In the genomic region with DNA sequence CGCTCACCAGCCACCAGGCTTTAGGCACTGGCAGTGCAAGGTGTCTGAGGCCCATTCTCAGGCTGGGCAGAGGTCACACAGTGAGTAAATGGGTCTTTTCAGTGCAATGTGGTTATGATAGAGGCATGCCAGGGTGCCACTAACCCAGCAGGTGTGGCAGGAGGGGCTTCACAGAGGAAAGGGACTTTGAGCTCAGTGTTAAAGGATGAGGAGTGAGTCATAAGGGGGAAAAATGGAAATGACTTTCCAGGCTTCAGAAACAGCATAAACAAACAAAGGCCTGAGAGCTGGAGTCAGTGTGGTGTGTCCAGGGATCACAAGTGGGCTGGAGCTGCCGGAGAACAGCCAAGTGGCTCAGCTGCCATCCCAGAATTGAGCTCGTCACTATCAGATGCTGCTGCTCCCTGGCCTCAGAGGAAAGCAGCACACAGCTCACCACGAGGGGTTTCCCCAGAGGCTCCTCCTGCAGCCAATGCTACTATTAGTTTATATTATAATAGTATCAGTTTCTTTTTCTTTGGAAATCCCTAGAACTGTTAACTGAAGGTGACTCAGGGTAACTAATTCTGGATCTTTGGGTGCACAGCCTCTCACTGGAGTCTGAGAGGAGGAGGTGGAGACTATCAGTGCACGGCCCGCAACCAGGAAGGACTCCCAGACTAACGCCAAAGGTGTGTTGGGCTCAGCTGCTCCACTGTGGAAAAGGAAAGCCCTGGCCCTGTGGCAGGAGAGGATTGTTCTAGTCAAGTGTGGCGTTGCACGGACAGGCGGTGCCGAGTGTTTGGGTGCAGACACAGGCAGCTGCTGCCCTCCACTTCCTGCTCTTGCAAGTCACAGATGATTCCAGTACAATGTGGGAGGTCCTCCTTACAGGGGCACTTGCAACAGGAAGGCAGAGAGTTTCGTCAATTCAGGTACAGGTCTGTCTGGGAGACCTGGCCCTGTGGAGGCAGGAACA, we compare ENCODE assay signal across 1 cellular context.
TF ChIP-seq lines count a peak whose summit lies in the region.

No MANE protein-coding gene starts in this region.

TF ChIP-seq in HepG2, 621 proteins besides CTCF, POLR2A, EP300 and RAD21 (continued from another document and continues in another):
- TF ChIP-seq, protein P1, sequence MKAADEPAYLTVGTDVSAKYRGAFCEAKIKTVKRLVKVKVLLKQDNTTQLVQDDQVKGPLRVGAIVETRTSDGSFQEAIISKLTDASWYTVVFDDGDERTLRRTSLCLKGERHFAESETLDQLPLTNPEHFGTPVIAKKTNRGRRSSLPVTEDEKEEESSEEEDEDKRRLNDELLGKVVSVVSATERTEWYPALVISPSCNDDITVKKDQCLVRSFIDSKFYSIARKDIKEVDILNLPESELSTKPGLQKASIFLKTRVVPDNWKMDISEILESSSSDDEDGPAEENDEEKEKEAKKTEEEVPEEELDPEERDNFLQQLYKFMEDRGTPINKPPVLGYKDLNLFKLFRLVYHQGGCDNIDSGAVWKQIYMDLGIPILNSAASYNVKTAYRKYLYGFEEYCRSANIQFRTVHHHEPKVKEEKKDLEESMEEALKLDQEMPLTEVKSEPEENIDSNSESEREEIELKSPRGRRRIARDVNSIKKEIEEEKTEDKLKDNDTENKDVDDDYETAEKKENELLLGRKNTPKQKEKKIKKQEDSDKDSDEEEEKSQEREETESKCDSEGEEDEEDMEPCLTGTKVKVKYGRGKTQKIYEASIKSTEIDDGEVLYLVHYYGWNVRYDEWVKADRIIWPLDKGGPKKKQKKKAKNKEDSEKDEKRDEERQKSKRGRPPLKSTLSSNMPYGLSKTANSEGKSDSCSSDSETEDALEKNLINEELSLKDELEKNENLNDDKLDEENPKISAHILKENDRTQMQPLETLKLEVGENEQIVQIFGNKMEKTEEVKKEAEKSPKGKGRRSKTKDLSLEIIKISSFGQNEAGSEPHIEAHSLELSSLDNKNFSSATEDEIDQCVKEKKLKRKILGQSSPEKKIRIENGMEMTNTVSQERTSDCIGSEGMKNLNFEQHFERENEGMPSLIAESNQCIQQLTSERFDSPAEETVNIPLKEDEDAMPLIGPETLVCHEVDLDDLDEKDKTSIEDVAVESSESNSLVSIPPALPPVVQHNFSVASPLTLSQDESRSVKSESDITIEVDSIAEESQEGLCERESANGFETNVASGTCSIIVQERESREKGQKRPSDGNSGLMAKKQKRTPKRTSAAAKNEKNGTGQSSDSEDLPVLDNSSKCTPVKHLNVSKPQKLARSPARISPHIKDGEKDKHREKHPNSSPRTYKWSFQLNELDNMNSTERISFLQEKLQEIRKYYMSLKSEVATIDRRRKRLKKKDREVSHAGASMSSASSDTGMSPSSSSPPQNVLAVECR (CRISPR knock-in tag; IDR thresholded peaks at IDR 0.05; ENCODE audit: borderline replicate concordance) = no peak
- TF ChIP-seq SOX13 (IDR thresholded peaks at IDR 0.05) = no peak
- peak in 1 of 2 experiments; percentile 66; a peak in 1 of 4 replicates for TF ChIP-seq SOX13 (CRISPR knock-in tag; conservative IDR thresholded peaks at IDR 0.05 in 1 of 2, IDR thresholded peaks at IDR 0.05 in 1 of 2)
- TF ChIP-seq, protein P2, sequence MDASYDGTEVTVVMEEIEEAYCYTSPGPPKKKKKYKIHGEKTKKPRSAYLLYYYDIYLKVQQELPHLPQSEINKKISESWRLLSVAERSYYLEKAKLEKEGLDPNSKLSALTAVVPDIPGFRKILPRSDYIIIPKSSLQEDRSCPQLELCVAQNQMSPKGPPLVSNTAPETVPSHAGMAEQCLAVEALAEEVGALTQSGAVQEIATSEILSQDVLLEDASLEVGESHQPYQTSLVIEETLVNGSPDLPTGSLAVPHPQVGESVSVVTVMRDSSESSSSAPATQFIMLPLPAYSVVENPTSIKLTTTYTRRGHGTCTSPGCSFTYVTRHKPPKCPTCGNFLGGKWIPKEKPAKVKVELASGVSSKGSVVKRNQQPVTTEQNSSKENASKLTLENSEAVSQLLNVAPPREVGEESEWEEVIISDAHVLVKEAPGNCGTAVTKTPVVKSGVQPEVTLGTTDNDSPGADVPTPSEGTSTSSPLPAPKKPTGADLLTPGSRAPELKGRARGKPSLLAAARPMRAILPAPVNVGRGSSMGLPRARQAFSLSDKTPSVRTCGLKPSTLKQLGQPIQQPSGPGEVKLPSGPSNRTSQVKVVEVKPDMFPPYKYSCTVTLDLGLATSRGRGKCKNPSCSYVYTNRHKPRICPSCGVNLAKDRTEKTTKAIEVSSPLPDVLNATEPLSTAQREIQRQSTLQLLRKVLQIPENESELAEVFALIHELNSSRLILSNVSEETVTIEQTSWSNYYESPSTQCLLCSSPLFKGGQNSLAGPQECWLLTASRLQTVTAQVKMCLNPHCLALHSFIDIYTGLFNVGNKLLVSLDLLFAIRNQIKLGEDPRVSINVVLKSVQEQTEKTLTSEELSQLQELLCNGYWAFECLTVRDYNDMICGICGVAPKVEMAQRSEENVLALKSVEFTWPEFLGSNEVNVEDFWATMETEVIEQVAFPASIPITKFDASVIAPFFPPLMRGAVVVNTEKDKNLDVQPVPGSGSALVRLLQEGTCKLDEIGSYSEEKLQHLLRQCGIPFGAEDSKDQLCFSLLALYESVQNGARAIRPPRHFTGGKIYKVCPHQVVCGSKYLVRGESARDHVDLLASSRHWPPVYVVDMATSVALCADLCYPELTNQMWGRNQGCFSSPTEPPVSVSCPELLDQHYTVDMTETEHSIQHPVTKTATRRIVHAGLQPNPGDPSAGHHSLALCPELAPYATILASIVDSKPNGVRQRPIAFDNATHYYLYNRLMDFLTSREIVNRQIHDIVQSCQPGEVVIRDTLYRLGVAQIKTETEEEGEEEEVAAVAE (CRISPR knock-in tag; IDR thresholded peaks at IDR 0.05; ENCODE audit: borderline replicate concordance) = no peak
- TF ChIP-seq, protein P3, sequence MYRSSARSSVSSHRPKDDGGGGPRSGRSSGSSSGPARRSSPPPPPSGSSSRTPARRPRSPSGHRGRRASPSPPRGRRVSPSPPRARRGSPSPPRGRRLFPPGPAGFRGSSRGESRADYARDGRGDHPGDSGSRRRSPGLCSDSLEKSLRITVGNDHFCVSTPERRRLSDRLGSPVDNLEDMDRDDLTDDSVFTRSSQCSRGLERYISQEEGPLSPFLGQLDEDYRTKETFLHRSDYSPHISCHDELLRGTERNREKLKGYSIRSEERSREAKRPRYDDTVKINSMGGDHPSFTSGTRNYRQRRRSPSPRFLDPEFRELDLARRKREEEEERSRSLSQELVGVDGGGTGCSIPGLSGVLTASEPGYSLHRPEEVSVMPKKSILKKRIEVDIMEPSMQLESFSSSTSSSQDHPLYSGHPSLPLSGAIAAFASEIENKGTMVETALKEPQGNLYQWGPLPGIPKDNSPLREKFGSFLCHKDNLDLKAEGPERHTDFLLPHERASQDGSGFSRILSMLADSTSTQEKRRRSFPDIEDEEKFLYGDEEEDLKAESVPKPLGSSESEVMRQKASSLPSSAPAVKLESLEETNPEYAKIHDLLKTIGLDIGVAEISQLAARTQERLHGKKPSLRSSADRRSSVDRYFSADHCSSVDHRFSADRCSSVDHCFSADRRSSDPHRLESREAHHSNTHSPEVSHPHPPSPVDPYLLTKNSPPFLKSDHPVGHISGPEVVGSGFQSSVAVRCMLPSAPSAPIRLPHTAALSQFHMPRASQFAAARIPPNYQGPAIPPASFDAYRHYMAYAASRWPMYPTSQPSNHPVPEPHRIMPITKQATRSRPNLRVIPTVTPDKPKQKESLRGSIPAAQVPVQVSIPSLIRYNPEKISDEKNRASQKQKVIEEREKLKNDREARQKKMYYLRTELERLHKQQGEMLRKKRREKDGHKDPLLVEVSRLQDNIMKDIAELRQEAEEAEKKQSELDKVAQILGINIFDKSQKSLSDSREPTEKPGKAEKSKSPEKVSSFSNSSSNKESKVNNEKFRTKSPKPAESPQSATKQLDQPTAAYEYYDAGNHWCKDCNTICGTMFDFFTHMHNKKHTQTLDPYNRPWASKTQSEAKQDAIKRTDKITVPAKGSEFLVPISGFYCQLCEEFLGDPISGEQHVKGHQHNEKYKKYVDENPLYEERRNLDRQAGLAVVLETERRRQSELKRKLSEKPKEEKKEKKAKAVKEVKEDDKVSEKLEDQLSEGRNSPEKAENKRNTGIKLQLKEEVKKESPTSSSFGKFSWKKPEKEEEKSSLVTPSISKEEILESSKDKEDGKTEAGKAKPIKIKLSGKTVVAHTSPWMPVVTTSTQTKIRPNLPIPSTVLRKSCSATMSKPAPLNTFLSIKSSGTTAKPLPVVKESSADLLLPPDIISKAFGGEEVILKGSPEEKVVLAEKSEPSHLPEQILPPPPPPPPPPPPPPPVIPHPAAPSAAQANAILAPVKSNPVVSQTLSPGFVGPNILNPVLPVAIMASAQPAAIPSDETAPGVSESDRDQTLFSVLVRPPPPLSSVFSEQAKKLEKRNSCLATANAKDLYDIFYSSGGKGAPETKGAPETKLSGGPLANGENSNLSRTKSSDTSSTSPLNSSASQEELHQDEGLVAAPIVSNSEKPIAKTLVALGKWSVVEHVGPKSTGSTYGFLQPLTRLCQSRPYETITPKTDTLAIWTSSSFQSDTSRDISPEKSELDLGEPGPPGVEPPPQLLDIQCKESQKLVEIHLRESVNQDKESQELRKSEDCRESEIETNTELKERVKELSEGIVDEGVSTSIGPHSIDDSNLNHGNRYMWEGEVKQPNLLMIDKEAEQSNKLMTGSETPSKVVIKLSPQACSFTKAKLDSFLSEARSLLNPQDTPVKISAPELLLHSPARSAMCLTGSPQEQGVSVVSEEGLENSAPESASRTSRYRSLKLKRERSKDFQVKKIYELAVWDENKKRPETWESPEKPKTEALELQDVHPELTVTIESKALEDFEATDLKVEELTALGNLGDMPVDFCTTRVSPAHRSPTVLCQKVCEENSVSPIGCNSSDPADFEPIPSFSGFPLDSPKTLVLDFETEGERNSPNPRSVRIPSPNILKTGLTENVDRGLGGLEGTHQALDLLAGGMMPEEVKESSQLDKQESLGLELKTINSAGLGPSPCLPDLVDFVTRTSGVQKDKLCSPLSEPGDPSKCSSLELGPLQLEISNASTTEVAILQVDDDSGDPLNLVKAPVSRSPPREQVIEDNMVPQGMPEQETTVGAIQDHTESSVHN (CRISPR knock-in tag; IDR thresholded peaks at IDR 0.05) = no peak
- no peak for TF ChIP-seq ATF1 (CRISPR knock-in tag; IDR thresholded peaks at IDR 0.05)
- no peak for TF ChIP-seq REPIN1 (CRISPR knock-in tag; IDR thresholded peaks at IDR 0.05; ENCODE audit: borderline replicate concordance, low read depth)
- TF ChIP-seq ZNF891 (CRISPR knock-in tag; IDR thresholded peaks at IDR 0.05) = no peak
- no peak for TF ChIP-seq SRSF4 (IDR thresholded peaks at IDR 0.05; ENCODE audit: low read depth, low read length, poor library complexity, severe bottlenecking)
- TF ChIP-seq ZBTB38 (CRISPR knock-in tag; IDR thresholded peaks at IDR 0.05) = peak; percentile 63
- no peak for TF ChIP-seq ZNF615 (CRISPR knock-in tag; IDR thresholded peaks at IDR 0.05; ENCODE audit: borderline replicate concordance)
- TF ChIP-seq, protein P4, sequence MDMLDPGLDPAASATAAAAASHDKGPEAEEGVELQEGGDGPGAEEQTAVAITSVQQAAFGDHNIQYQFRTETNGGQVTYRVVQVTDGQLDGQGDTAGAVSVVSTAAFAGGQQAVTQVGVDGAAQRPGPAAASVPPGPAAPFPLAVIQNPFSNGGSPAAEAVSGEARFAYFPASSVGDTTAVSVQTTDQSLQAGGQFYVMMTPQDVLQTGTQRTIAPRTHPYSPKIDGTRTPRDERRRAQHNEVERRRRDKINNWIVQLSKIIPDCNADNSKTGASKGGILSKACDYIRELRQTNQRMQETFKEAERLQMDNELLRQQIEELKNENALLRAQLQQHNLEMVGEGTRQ (IDR thresholded peaks at IDR 0.05; ENCODE audit: low read depth, low read length) = no peak
- TF ChIP-seq, protein P4 (CRISPR knock-in tag; IDR thresholded peaks at IDR 0.05; ENCODE audit: borderline replicate concordance) = no peak
- no peak for TF ChIP-seq CC2D1A (CRISPR knock-in tag; IDR thresholded peaks at IDR 0.05)
- TF ChIP-seq, protein P5, sequence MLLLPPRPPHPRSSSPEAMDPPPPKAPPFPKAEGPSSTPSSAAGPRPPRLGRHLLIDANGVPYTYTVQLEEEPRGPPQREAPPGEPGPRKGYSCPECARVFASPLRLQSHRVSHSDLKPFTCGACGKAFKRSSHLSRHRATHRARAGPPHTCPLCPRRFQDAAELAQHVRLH (CRISPR knock-in tag; IDR thresholded peaks at IDR 0.05; ENCODE audit: borderline replicate concordance, low read depth) = no peak
- TF ChIP-seq, protein P6, sequence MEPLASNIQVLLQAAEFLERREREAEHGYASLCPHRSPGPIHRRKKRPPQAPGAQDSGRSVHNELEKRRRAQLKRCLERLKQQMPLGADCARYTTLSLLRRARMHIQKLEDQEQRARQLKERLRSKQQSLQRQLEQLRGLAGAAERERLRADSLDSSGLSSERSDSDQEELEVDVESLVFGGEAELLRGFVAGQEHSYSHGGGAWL (CRISPR knock-in tag; IDR thresholded peaks at IDR 0.05) = no peak
- TF ChIP-seq RBM22 (optimal IDR thresholded peaks at IDR 0.05; ENCODE audit: low read length) = peak; percentile 86
- no peak for TF ChIP-seq PRMT3 (CRISPR knock-in tag; IDR thresholded peaks at IDR 0.05; ENCODE audit: borderline replicate concordance, low read depth)
- TF ChIP-seq, protein P7, sequence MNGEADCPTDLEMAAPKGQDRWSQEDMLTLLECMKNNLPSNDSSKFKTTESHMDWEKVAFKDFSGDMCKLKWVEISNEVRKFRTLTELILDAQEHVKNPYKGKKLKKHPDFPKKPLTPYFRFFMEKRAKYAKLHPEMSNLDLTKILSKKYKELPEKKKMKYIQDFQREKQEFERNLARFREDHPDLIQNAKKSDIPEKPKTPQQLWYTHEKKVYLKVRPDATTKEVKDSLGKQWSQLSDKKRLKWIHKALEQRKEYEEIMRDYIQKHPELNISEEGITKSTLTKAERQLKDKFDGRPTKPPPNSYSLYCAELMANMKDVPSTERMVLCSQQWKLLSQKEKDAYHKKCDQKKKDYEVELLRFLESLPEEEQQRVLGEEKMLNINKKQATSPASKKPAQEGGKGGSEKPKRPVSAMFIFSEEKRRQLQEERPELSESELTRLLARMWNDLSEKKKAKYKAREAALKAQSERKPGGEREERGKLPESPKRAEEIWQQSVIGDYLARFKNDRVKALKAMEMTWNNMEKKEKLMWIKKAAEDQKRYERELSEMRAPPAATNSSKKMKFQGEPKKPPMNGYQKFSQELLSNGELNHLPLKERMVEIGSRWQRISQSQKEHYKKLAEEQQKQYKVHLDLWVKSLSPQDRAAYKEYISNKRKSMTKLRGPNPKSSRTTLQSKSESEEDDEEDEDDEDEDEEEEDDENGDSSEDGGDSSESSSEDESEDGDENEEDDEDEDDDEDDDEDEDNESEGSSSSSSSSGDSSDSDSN (CRISPR knock-in tag; IDR thresholded peaks at IDR 0.05) = peak; percentile 77
